In genomic region chr9:93096811-93097382, GRCh38 we compare ENCODE assay signal across 8 cellular contexts. TPM values are rescaled to one million over a fixed set of nuclear protein-coding genes. Genes with fewer than 3 reads are reported as not detected.
DNase-seq lines count a peak whose midpoint lies in the region; ATAC-seq and TF ChIP-seq lines count a peak whose summit lies in the region.

No MANE protein-coding gene starts in this region.

- H2AFZ ChIP-seq in hepatocyte = peak overlapping the region; percentile 66

- peaks cover 27% of the 10 kb centered on the region for H3K36me3 Mint-ChIP-seq in activated CD8-positive, alpha-beta memory T cell treated with anti-CD3 and anti-CD28 coated beads, Interleukin-2, amount 10 ng/mL, durations not matched to agents 7 days and 5 days

- H3K27ac ChIP-seq in HEK293 (ENCODE audit: extremely low read depth, low read depth, low read length) (no peak overlapping the region), hepatocyte (peak overlapping the region; percentile 85), skin epidermis (peak overlapping the region in 20 of 21 experiments; percentile 84 to 97 (median 92))

- H3K9me3 Mint-ChIP-seq in activated CD8-positive, alpha-beta memory T cell treated with anti-CD3 and anti-CD28 coated beads, Interleukin-2, amount 10 ng/mL, durations not matched to agents 7 days and 5 days (ENCODE audit: low read depth) = peaks cover 7% of the 10 kb centered on the region

- H3K4me1 Mint-ChIP-seq in activated CD8-positive, alpha-beta memory T cell treated with anti-CD3 and anti-CD28 coated beads, Interleukin-2, amount 10 ng/mL, durations not matched to agents 7 days and 5 days = peaks cover 69% of the 10 kb centered on the region

- H3K4me3 ChIP-seq in HEK293 (ENCODE audit: low read depth, low read length) = peak overlapping the region; percentile 76
- peak overlapping the region; percentile 81 for H3K4me3 ChIP-seq in hepatocyte
- peak overlapping the region; percentile 60 to 99 (median 92) for H3K4me3 ChIP-seq in skin epidermis

- no peaks in the 10 kb centered on the region for H4K20me1 ChIP-seq in hepatocyte (ENCODE audit: insufficient read depth, poor library complexity, severe bottlenecking)

- DNase-seq in activated CD8-positive, alpha-beta memory T cell treated with anti-CD3 and anti-CD28 coated beads, Interleukin-2, amount 10 ng/mL, durations not matched to agents 7 days and 5 days = no peak
- no peak for DNase-seq in hepatocyte (ENCODE audit: low spot score)
- no peak for DNase-seq in NCI-H146 treated with DMSO at 0.1 percent for 48 hours (lab: John Stamatoyannopoulos, UW; ENCODE audit: unreplicated experiment)
- DNase-seq in middle frontal gyrus (ENCODE audit: extremely low spot score, low spot score) = no peak
- DNase-seq in NK-92 (lab: John Stamatoyannopoulos, UW; ENCODE audit: unreplicated experiment) = no peak

- H3K9me3 ChIP-seq in HEK293 (ENCODE audit: control insufficient read depth, insufficient read depth, low read depth, low read length) (no peaks in the 10 kb centered on the region; the same call in 1 of the 2 replicates), hepatocyte (ENCODE audit: low read depth) (no peaks in the 10 kb centered on the region)

- H3K27ac Mint-ChIP-seq in activated CD8-positive, alpha-beta memory T cell treated with anti-CD3 and anti-CD28 coated beads, Interleukin-2, amount 10 ng/mL, durations not matched to agents 7 days and 5 days = peak overlapping the region; percentile 88

- H3K27me3 ChIP-seq in hepatocyte = no peaks in the 10 kb centered on the region

- H3K36me3 ChIP-seq in HEK293 (ENCODE audit: control insufficient read depth in 2 of 2, insufficient read depth in 1 of 2, low read length in 2 of 2) = no peaks in the 10 kb centered on the region; a peak in 1 of 3 replicates
- no peaks in the 10 kb centered on the region for H3K36me3 ChIP-seq in hepatocyte (replicated peaks; ENCODE audit: insufficient read depth, low read depth)

- H3K9me2 ChIP-seq in hepatocyte (replicated peaks; ENCODE audit: insufficient read depth) = no peaks in the 10 kb centered on the region

- H3K4me2 ChIP-seq in hepatocyte = peak overlapping the region; percentile 99

- H3K4me1 ChIP-seq in HEK293 (ENCODE audit: control insufficient read depth, insufficient read depth, low read length) = peaks cover 2% of the 10 kb centered on the region; the same call in 1 of the 2 replicates
- H3K4me1 ChIP-seq in hepatocyte (ENCODE audit: insufficient read depth) = peaks cover 34% of the 10 kb centered on the region

- peaks cover 54% of the 10 kb centered on the region for H3K79me2 ChIP-seq in hepatocyte

- CTCF ChIA-PET in HEK293 (lab: Yijun Ruan, JAX) = interaction anchor here (0.7 to 2.9 kb wide), 5 partner anchors 9 to 93 kb away, joined by 3 to 15 read pairs (median 3); no protein-coding TSS in a partner anchor
- CTCF ChIA-PET in activated CD8-positive, alpha-beta memory T cell treated with anti-CD3 and anti-CD28 coated beads, Interleukin-2, amount 10 ng/mL, durations not matched to agents 7 days and 5 days (lab: Charles Lee) = interaction anchor here (0.9 to 5.4 kb wide), 7 partner anchors 11 to 143 kb away, joined by 3 to 52 read pairs (median 4); no protein-coding TSS in a partner anchor

- no peak for ATAC-seq in activated CD8-positive, alpha-beta memory T cell treated with anti-CD3 and anti-CD28 coated beads, Interleukin-2, amount 10 ng/mL, durations not matched to agents 7 days and 5 days
- no peak for ATAC-seq in HG02763 (IDR thresholded peaks at IDR 0.05; ENCODE audit: unreplicated experiment)

- WGBS in hepatocyte (ENCODE audit: low lambda C conversion rate, missing lambda C conversion rate) = 28% methylated on average over 16 of the region's 16 CpGs

- TF ChIP-seq CTCF in HEK293 (tag by site-specific recombination; IDR thresholded peaks at IDR 0.05) (no peak), hepatocyte (IDR thresholded peaks at IDR 0.05; ENCODE audit: poor library complexity) (no peak)

- peak overlapping the region; percentile 88 for H3K4me3 Mint-ChIP-seq in activated CD8-positive, alpha-beta memory T cell treated with anti-CD3 and anti-CD28 coated beads, Interleukin-2, amount 10 ng/mL, durations not matched to agents 7 days and 5 days

- no peaks in the 10 kb centered on the region for H3K27me3 Mint-ChIP-seq in activated CD8-positive, alpha-beta memory T cell treated with anti-CD3 and anti-CD28 coated beads, Interleukin-2, amount 10 ng/mL, durations not matched to agents 7 days and 5 days

- POLR2A ChIA-PET in HEK293 (lab: Yijun Ruan, JAX) = interaction anchor here (1.0 to 2.1 kb wide), 3 partner anchors 12 to 37 kb away, joined by 3 to 15 read pairs (median 6); partner anchors contain the start of gene NINJ1

TF ChIP-seq in HEK293, 187 proteins besides CTCF, POLR2A, EP300 and RAD21:
- TF ChIP-seq ZBTB17 (tag by site-specific recombination; IDR thresholded peaks at IDR 0.05) (peak; percentile 80), ZIC2 (tag by site-specific recombination; IDR thresholded peaks at IDR 0.05) (0 out of 2 replicates have a peak, but pooled peaks have one; percentile 0), TCF7L2 (IDR thresholded peaks at IDR 0.05; ENCODE audit: borderline replicate concordance, low read depth, low read length) (no peak)
TF ChIP-seq in HEK293: peak in this region for 2.

RNA-seq across cellular contexts. Expression of gene CARD19, which starts 0.9 kb away (rescaled TPM):
- 10 to 100 TPM; 45.0 to 83.0 TPM for total RNA-seq in activated CD8-positive, alpha-beta memory T cell treated with anti-CD3 and anti-CD28 coated beads, Interleukin-2, amount 10 ng/mL, durations not matched to agents 7 days and 5 days
- total RNA-seq in hepatocyte = 45.3 and 51.3 TPM in 2 replicates
- polyA plus RNA-seq in hepatocyte = 67.5 and 72.1 TPM in 2 replicates

RNA-seq across cellular contexts. Expression of gene NINJ1, which starts 37.2 kb away (rescaled TPM):
- total RNA-seq in activated CD8-positive, alpha-beta memory T cell treated with anti-CD3 and anti-CD28 coated beads, Interleukin-2, amount 10 ng/mL, durations not matched to agents 7 days and 5 days = 10 to 100 TPM; 31.1 to 54.9 TPM
- total RNA-seq in hepatocyte = 55.4 and 67.9 TPM in 2 replicates
- polyA plus RNA-seq in hepatocyte = 114 and 135 TPM in 2 replicates

RNA-seq across cellular contexts. Expression of gene SUSD3, which starts 38.4 kb away (rescaled TPM):
- total RNA-seq in activated CD8-positive, alpha-beta memory T cell treated with anti-CD3 and anti-CD28 coated beads, Interleukin-2, amount 10 ng/mL, durations not matched to agents 7 days and 5 days = 10 to 100 TPM; 40.1 to 67.3 TPM
- 11.4 and 14.3 TPM in 2 replicates for total RNA-seq in hepatocyte
- polyA plus RNA-seq in hepatocyte = 13.5 and 17.3 TPM in 2 replicates
